In the genomic region with DNA sequence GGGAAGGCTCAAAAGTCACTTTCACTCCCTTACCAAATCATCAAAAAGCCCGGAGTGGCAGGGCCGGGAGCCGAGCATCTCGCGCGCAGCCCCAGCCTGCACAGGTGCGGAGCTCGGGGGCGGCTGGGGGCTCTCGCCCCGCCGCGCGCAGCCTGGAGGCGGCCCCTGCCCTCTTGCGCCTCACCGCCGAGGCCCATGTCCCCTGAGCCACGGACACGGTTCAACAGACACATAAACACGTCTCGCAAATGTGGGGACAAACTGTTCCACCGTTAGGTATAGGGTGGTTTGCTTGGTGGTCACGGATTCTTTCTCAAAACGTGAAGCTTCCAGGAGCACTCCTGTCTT, we compare ENCODE assay signal across 8 cellular contexts. TPM values are rescaled to one million over a fixed set of nuclear protein-coding genes. Genes with fewer than 3 reads are reported as not detected.
DNase-seq lines count a peak whose midpoint lies in the region; ATAC-seq and TF ChIP-seq lines count a peak whose summit lies in the region.

No MANE protein-coding gene starts in this region.

- H3K27me3 ChIP-seq in A673 (replicated peaks; ENCODE audit: insufficient read depth, low read depth, low read length, poor library complexity) = peaks cover 32% of the 10 kb centered on the region

- no peaks in the 10 kb centered on the region for H3K36me3 Mint-ChIP-seq in natural killer cell

- H3K36me3 ChIP-seq in A673 (ENCODE audit: insufficient read depth, low read length, poor library complexity, severe bottlenecking) = no peaks in the 10 kb centered on the region

- H3K4me1 ChIP-seq in A673 (ENCODE audit: insufficient read depth, low read length, poor library complexity, severe bottlenecking) = no peaks in the 10 kb centered on the region

- H3K4me3 ChIP-seq in A673 (ENCODE audit: low read depth, low read length, poor library complexity, severe bottlenecking) (peak overlapping the region; percentile 39), WI38 (ENCODE audit: low read depth, low read length) (peak overlapping the region; percentile 65)

- TF ChIP-seq CTCF in A673 (conservative IDR thresholded peaks at IDR 0.05; ENCODE audit: low read depth, low read length) (no peak), WI38 (IDR thresholded peaks at IDR 0.05; ENCODE audit: low read depth, low read length) (no peak), natural killer cell (IDR thresholded peaks at IDR 0.05) (no peak)

- intact Hi-C loops in A673 (cut with micrococcal nuclease; ENCODE audit: unreplicated experiment) = no loop called here
- intact Hi-C loops in natural killer cell (cut with micrococcal nuclease) = loop anchor here (1.0 to 2.0 kb wide), 2 partner anchors 64 to 151 kb away; no protein-coding TSS in a partner anchor

- H3K27me3 Mint-ChIP-seq in natural killer cell (ENCODE audit: low read depth in 2 of 2) = no peaks in the 10 kb centered on the region

- H3K4me1 Mint-ChIP-seq in natural killer cell = peaks cover 69 to 76% of the 10 kb centered on the region in 2 donors

- H3K27ac ChIP-seq in A673 (ENCODE audit: low read depth, low read length, poor library complexity, severe bottlenecking) (no peak overlapping the region), epithelial cell of prostate (peak overlapping the region; percentile 99)

- peak overlapping the region; percentile 95 to 99 for H3K27ac Mint-ChIP-seq in natural killer cell

- POLR2A ChIA-PET in A673 (lab: Charles Lee; ENCODE audit: low non-redundant PET) = no interaction called here

- CTCF ChIA-PET in A673 (lab: Charles Lee) = no interaction called here

- BruUV-seq in A673 (replicated peaks; lab: Mats Ljungman, UMichigan) = no TSS peak

- no peaks in the 10 kb centered on the region for H3K9me3 ChIP-seq in A673 (ENCODE audit: low read depth, low read length, poor library complexity, severe bottlenecking)

- ATAC-seq in GM18858 (IDR thresholded peaks at IDR 0.05; ENCODE audit: unreplicated experiment) (peak; percentile 19), HG03045 (IDR thresholded peaks at IDR 0.05; ENCODE audit: unreplicated experiment) (peak; percentile 40), natural killer cell (peak; percentile 15 to 20 (median 18))

- no peak for DNase-seq in A673 (ENCODE audit: low spot score)
- no peak for DNase-seq in epithelial cell of prostate (ENCODE audit: low read depth, low spot score)
- DNase-seq in natural killer cell = peak; percentile 36
- DNase-seq in RPMI8226 = no peak
- no peak for DNase-seq in NCI-H1694 treated with DMSO at 0.1 percent for 48 hours (lab: John Stamatoyannopoulos, UW)

- no peaks in the 10 kb centered on the region for H3K9me3 Mint-ChIP-seq in natural killer cell

- peak overlapping the region; percentile 89 for H3K4me3 Mint-ChIP-seq in natural killer cell

RNA-seq across cellular contexts. Expression of a gene that starts 0.7 kb away (rescaled TPM):
- total RNA-seq in A673 (2021) (0.15 TPM in 2 replicates), natural killer cell (100 to 1,000 TPM; 202 to 302 (median 301) TPM)

Comparison
In these comparisons a context has a peak if more than half of its experiments do, and no peak if none do; other contexts are left out.
1. RNA of a gene that starts 0.7 kb away (total RNA-seq): 202 to 302 TPM in natural killer cell; 0.15 TPM in A673; every median in the first group is over 100 times any median in the second.
2. Peak in every context shown above with its lines, with median percentiles within 50 percentile points of each other: ATAC-seq.